9 cellular contexts compared by ENCODE assay signal in genomic region chr17:8041249-8041928, GRCh38. TPM values are rescaled to one million over a fixed set of nuclear protein-coding genes. Genes with fewer than 3 reads are reported as not detected.
DNase-seq lines count a peak whose midpoint lies in the region; ATAC-seq and TF ChIP-seq lines count a peak whose summit lies in the region.
"Had no signal": no experiment of that assay in that cellular context is flagged by ENCODE, and none has a peak within 500 bp of the region (broad histone marks: within the 10 kb centered on the region; RNA-seq: fewer than 3 reads in every experiment).

No MANE protein-coding gene starts in this region.

- CTCF ChIA-PET in BJ (lab: Yijun Ruan, JAX) = interaction anchor here (0.6 to 5.3 kb wide), 32 partner anchors 10 to 298 kb away, joined by 3 to 37 read pairs (median 4); partner anchors contain the start of genes CNTROB, NAA38, RNF227 and TRAPPC1
- CTCF ChIA-PET in activated naive CD4-positive, alpha-beta T cell treated with anti-CD3 and anti-CD28 coated beads for 36 hours (lab: Charles Lee) = interaction anchor here (0.6 to 3.4 kb wide), 23 partner anchors 10 to 298 kb away, joined by 3 to 37 read pairs (median 5); partner anchors contain the start of genes CNTROB, GUCY2D and TRAPPC1

- ATAC-seq in GM21423 (IDR thresholded peaks at IDR 0.05; ENCODE audit: unreplicated experiment) = no peak
- ATAC-seq in HG03039 (IDR thresholded peaks at IDR 0.05; ENCODE audit: unreplicated experiment) = no peak

- DNase-seq in BJ (ENCODE audit: low read depth) = peak; percentile 13
- peak; percentile 74 for DNase-seq in GM20000 (ENCODE audit: low spot score)
- DNase-seq in NOMO-1 treated with dmso at 0.1 percent for 144 hours (lab: John Stamatoyannopoulos, UW; ENCODE audit: unreplicated experiment) = peak; percentile 79
- DNase-seq in activated naive CD4-positive, alpha-beta T cell treated with anti-CD3 and anti-CD28 coated beads for 36 hours = peak; percentile 62
- DNase-seq in glutamatergic neuron = no peak
- no peak for DNase-seq in progenitor cell of endocrine pancreas (ENCODE audit: low spot score, unreplicated experiment)

- no peak overlapping the region for H3K4me3 Mint-ChIP-seq in activated naive CD4-positive, alpha-beta T cell treated with anti-CD3 and anti-CD28 coated beads for 36 hours
- H3K4me3 Mint-ChIP-seq in glutamatergic neuron (ENCODE audit: unreplicated experiment) (no peak overlapping the region), progenitor cell of endocrine pancreas (ENCODE audit: low read depth) (no peak overlapping the region)

- TF ChIP-seq CTCF in BJ (IDR thresholded peaks at IDR 0.05; ENCODE audit: insufficient read depth, low read depth, low read length) (peak; percentile 62), GM20000 (IDR thresholded peaks at IDR 0.05; ENCODE audit: extremely low read depth, missing control alignments) (peak; percentile 47), glutamatergic neuron (IDR thresholded peaks at IDR 0.05; ENCODE audit: partially characterized antibody, unreplicated experiment) (peak; percentile 66), progenitor cell of endocrine pancreas (IDR thresholded peaks at IDR 0.05; ENCODE audit: unreplicated experiment) (peak; percentile 62)

- no peaks in the 10 kb centered on the region for H3K36me3 ChIP-seq in BJ (ENCODE audit: control insufficient read depth, insufficient read depth, low read length)

- peaks cover 3% of the 10 kb centered on the region for H3K4me1 Mint-ChIP-seq in activated naive CD4-positive, alpha-beta T cell treated with anti-CD3 and anti-CD28 coated beads for 36 hours (ENCODE audit: low read depth)
- H3K4me1 Mint-ChIP-seq in glutamatergic neuron (ENCODE audit: low read depth, unreplicated experiment) (no peaks in the 10 kb centered on the region), progenitor cell of endocrine pancreas (ENCODE audit: low read depth) (no peaks in the 10 kb centered on the region)

- no peaks in the 10 kb centered on the region for H3K9me3 Mint-ChIP-seq in activated naive CD4-positive, alpha-beta T cell treated with anti-CD3 and anti-CD28 coated beads for 36 hours
- H3K9me3 Mint-ChIP-seq in glutamatergic neuron (ENCODE audit: unreplicated experiment) (no peaks in the 10 kb centered on the region), progenitor cell of endocrine pancreas (ENCODE audit: low read depth) (no peaks in the 10 kb centered on the region)

- peaks cover 22% of the 10 kb centered on the region for H3K27me3 Mint-ChIP-seq in activated naive CD4-positive, alpha-beta T cell treated with anti-CD3 and anti-CD28 coated beads for 36 hours (ENCODE audit: low read depth)
- H3K27me3 Mint-ChIP-seq in glutamatergic neuron (ENCODE audit: unreplicated experiment) (peaks cover 20% of the 10 kb centered on the region), progenitor cell of endocrine pancreas (peaks cover 77% of the 10 kb centered on the region)

- intact Hi-C loops in activated naive CD4-positive, alpha-beta T cell treated with anti-CD3 and anti-CD28 coated beads for 36 hours (cut with micrococcal nuclease) = loop anchor here (1.0 to 2.0 kb wide), 4 partner anchors 25 to 185 kb away; partner anchors contain the start of gene NAA38

- H3K36me3 Mint-ChIP-seq in activated naive CD4-positive, alpha-beta T cell treated with anti-CD3 and anti-CD28 coated beads for 36 hours (ENCODE audit: low read depth) = no peaks in the 10 kb centered on the region
- H3K36me3 Mint-ChIP-seq in glutamatergic neuron (ENCODE audit: unreplicated experiment) = no peaks in the 10 kb centered on the region
- no peaks in the 10 kb centered on the region for H3K36me3 Mint-ChIP-seq in progenitor cell of endocrine pancreas (ENCODE audit: insufficient read depth)

- H3K27me3 ChIP-seq in BJ (ENCODE audit: control insufficient read depth, insufficient read depth, low read length) = peaks cover 17% of the 10 kb centered on the region

- POLR2A ChIA-PET in BJ (lab: Charles Lee) = no interaction called here

- no peak overlapping the region for H3K27ac Mint-ChIP-seq in activated naive CD4-positive, alpha-beta T cell treated with anti-CD3 and anti-CD28 coated beads for 36 hours
- H3K27ac Mint-ChIP-seq in glutamatergic neuron (ENCODE audit: unreplicated experiment) (no peak overlapping the region), progenitor cell of endocrine pancreas (no peak overlapping the region)

- no peak overlapping the region for H3K4me3 ChIP-seq in BJ (ENCODE audit: low read depth, low read length)
- H3K4me3 ChIP-seq: skin epidermis had no signal

RNA-seq across cellular contexts. Expression of gene ALOX15B, which starts 2.5 kb away (rescaled TPM):
- not detected in 2 replicates for polyA plus RNA-seq in BJ (2011; rRNA removed)
- polyA minus RNA-seq in BJ (2011; rRNA and poly(A)+ RNA removed) = not detected in 2 replicates
- total RNA-seq in activated naive CD4-positive, alpha-beta T cell treated with anti-CD3 and anti-CD28 coated beads for 36 hours = not detected
- not detected for total RNA-seq in glutamatergic neuron (ENCODE audit: unreplicated experiment)
- total RNA-seq in progenitor cell of endocrine pancreas = not detected in 2 replicates

RNA-seq across cellular contexts. Expression of gene GUCY2D, which starts 39.0 kb away (rescaled TPM):
- polyA plus RNA-seq in BJ (2011; rRNA removed) = 0.01 TPM in 1 of 2 replicates, not detected in the other
- not detected in 2 replicates for polyA minus RNA-seq in BJ (2011; rRNA and poly(A)+ RNA removed)
- not detected for total RNA-seq in activated naive CD4-positive, alpha-beta T cell treated with anti-CD3 and anti-CD28 coated beads for 36 hours
- total RNA-seq in glutamatergic neuron (ENCODE audit: unreplicated experiment) = not detected
- not detected in 2 replicates for total RNA-seq in progenitor cell of endocrine pancreas

RNA-seq across cellular contexts. Expression of gene ALOX12B, which starts 46.1 kb away (rescaled TPM):
- not detected in 2 replicates for polyA plus RNA-seq in BJ (2011; rRNA removed)
- polyA minus RNA-seq in BJ (2011; rRNA and poly(A)+ RNA removed) = not detected in 2 replicates
- total RNA-seq in activated naive CD4-positive, alpha-beta T cell treated with anti-CD3 and anti-CD28 coated beads for 36 hours = 1 to 10 TPM; 2.0 to 2.1 TPM
- total RNA-seq in glutamatergic neuron (ENCODE audit: unreplicated experiment) (not detected), progenitor cell of endocrine pancreas (0.41 and 0.60 TPM in 2 replicates)

Comparison
In these comparisons a context has a peak if more than half of its experiments do, and no peak if none do; other contexts are left out.
1. DNase-seq: peak in BJ (single experiment), GM20000 (single experiment), NOMO-1 treated with dmso at 0.1 percent for 144 hours (single experiment) and activated naive CD4-positive, alpha-beta T cell treated with anti-CD3 and anti-CD28 coated beads for 36 hours (single experiment); none in glutamatergic neuron (single experiment) and progenitor cell of endocrine pancreas (single experiment).
2. Peak in every context shown above with its lines, with median percentiles within 50 percentile points of each other: CTCF ChIP-seq.